ENCODE assay signal across 21 cellular contexts in genomic region chr12:106855221-106855758, GRCh38.
"Had no signal": no experiment of that assay in that cellular context is flagged by ENCODE, and none has a peak within 500 bp of the region (broad histone marks: within the 10 kb centered on the region; RNA-seq: fewer than 3 reads in every experiment).

No MANE protein-coding gene starts in this region.

- H3K27ac Mint-ChIP-seq: activated naive CD4-positive, alpha-beta T cell treated with anti-CD3 and anti-CD28 coated beads, Interleukin-2, amount 50 U/mL, for 24 hours; dendritic cell treated with granulocyte-macrophage colony-stimulating factor and Interleukin-4, amounts not matched to agents 40 ng/mL and 50 ng/mL, for 4 days; nephron; stimulated activated effector memory CD8-positive, alpha-beta T cell treated with anti-CD3 and anti-CD28 coated beads, Interleukin-12 subunit alpha, Interleukin-12 subunit beta, amount 100 ng/mL, for 72 hours had no signal

- FAIRE-seq: endothelial cell of umbilical vein had no signal

- H3K9me3 Mint-ChIP-seq: activated naive CD4-positive, alpha-beta T cell treated with anti-CD3 and anti-CD28 coated beads, Interleukin-2, amount 50 U/mL, for 24 hours; activated T-cell treated with anti-CD3 and anti-CD28 coated beads, Interleukin-2, amount 50 U/mL, for 72 hours; dendritic cell treated with granulocyte-macrophage colony-stimulating factor and Interleukin-4, amounts not matched to agents 40 ng/mL and 50 ng/mL, for 4 days; nephron; stimulated activated effector memory CD8-positive, alpha-beta T cell treated with anti-CD3 and anti-CD28 coated beads, Interleukin-12 subunit alpha, Interleukin-12 subunit beta, amount 100 ng/mL, for 72 hours had no signal

- H3K9me3 ChIP-seq: esophagus muscularis mucosa, gastroesophageal sphincter, heart left ventricle, thoracic aorta, upper lobe of left lung had no signal

- H3K4me3 Mint-ChIP-seq: activated naive CD4-positive, alpha-beta T cell treated with anti-CD3 and anti-CD28 coated beads, Interleukin-2, amount 50 U/mL, for 24 hours; dendritic cell treated with granulocyte-macrophage colony-stimulating factor and Interleukin-4, amounts not matched to agents 40 ng/mL and 50 ng/mL, for 4 days; nephron; stimulated activated effector memory CD8-positive, alpha-beta T cell treated with anti-CD3 and anti-CD28 coated beads, Interleukin-12 subunit alpha, Interleukin-12 subunit beta, amount 100 ng/mL, for 72 hours had no signal

- H3K27me3 Mint-ChIP-seq: activated naive CD4-positive, alpha-beta T cell treated with anti-CD3 and anti-CD28 coated beads, Interleukin-2, amount 50 U/mL, for 24 hours; dendritic cell treated with granulocyte-macrophage colony-stimulating factor and Interleukin-4, amounts not matched to agents 40 ng/mL and 50 ng/mL, for 4 days had no signal

- DNase-seq: activated CD4-positive, alpha-beta T cell treated with anti-CD3 and anti-CD28 coated beads for 4 hours; activated gamma-delta T cell; activated T-cell treated with anti-CD3 and anti-CD28 coated beads, Interleukin-2, amount 50 U/mL, for 72 hours; amygdala; effector memory CD4-positive, alpha-beta T cell; heart left ventricle; stimulated activated CD4-positive, alpha-beta T cell treated with anti-CD3 and anti-CD28 coated beads, Interleukin-4, amount 100 ng/mL, for 24 hours; upper lobe of left lung; WERI-Rb-1 had no signal

- H3K4me1 Mint-ChIP-seq: nephron; stimulated activated effector memory CD8-positive, alpha-beta T cell treated with anti-CD3 and anti-CD28 coated beads, Interleukin-12 subunit alpha, Interleukin-12 subunit beta, amount 100 ng/mL, for 72 hours had no signal

- H3K9ac ChIP-seq: parathyroid adenoma had no signal

- ATAC-seq: gastroesophageal sphincter; sciatic nerve; stimulated activated effector memory CD8-positive, alpha-beta T cell treated with anti-CD3 and anti-CD28 coated beads, Interleukin-12 subunit alpha, Interleukin-12 subunit beta, amount 100 ng/mL, for 72 hours had no signal

- H3K4me3 ChIP-seq: cardiac muscle cell, esophagus muscularis mucosa, gastroesophageal sphincter, heart left ventricle, lung, thoracic aorta, upper lobe of left lung had no signal

- H2AFZ ChIP-seq: parathyroid adenoma had no signal

- H3K27ac ChIP-seq: cardiac muscle cell, esophagus muscularis mucosa, gastroesophageal sphincter, heart left ventricle, parathyroid adenoma, thoracic aorta, upper lobe of left lung, WERI-Rb-1 had no signal

- H3K4me1 ChIP-seq: esophagus muscularis mucosa, gastroesophageal sphincter, parathyroid adenoma had no signal

- H3K27me3 ChIP-seq: cardiac muscle cell, esophagus muscularis mucosa, gastroesophageal sphincter, heart left ventricle, upper lobe of left lung had no signal
